ENCODE assay signal across 1 cellular context in genomic region chr12:110340706-110341105, GRCh38.
TF ChIP-seq lines count a peak whose summit lies in the region.

No MANE protein-coding gene starts in this region.

TF ChIP-seq in GM23338, 12 proteins besides CTCF, POLR2A, EP300 and RAD21 (continued from another document):
- TF ChIP-seq ZNF462 (CRISPR knock-in tag; IDR thresholded peaks at IDR 0.05) (no peak), EZH2phosphoT487 (IDR thresholded peaks at IDR 0.05; ENCODE audit: unreplicated experiment) (no peak), STAT1 (IDR thresholded peaks at IDR 0.05; ENCODE audit: unreplicated experiment) (no peak), EZH2 (IDR thresholded peaks at IDR 0.05; ENCODE audit: low read depth, unreplicated experiment) (no peak), CREB1 (CRISPR knock-in tag; IDR thresholded peaks at IDR 0.05; ENCODE audit: low read depth) (no peak), ZNF114 (CRISPR knock-in tag; IDR thresholded peaks at IDR 0.05) (no peak), NANOG (IDR thresholded peaks at IDR 0.05; ENCODE audit: borderline replicate concordance) (no peak), POLR2AphosphoS5 (IDR thresholded peaks at IDR 0.05; ENCODE audit: low read depth) (no peak)
TF ChIP-seq in GM23338: peak in this region for 0.
